In the genomic region with DNA sequence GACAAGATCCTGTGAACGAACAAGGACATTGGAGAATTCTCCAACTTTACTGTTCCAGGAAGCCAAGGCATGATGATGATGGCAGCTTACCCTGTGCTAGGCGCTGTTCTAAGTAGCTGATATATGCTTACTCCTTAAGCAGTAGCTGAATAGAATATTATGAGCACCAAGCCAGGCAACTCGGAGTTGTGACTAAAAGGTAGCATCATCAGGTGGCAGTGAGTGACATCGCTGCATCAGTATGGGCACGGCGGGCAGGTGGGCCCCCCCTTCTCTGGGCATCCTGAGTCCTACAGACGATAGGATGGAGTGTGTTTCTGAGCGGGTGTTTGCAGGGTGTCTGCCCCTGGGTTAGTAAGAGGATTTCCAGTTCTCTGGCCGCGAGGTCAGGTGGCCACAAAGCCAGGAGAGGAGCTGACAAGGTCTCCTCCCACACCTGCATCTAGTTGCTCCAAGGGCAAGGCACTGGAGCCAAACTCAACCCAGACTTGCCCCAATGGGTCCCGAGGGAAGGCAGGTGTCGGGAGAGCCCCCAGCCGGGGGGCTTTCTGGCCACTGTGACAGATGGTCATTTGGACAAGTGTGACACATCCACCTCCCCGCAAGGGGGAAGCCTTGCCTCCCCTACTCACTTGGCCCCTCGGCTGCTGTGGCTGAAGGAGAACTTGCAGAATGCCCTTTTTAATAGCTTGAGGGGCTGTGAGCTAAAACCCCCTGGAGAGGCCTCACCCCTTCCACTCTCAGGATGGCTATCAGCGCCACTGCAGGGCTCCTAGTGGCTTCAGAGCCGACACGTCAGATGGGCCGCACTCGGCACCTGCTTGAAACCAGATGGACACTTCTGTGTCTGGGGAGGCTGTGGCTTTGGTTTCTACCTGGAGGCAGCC, we compare ENCODE assay signal across 1 cellular context.
TF ChIP-seq lines count a peak whose summit lies in the region.

No MANE protein-coding gene starts in this region.

TF ChIP-seq in SK-N-SH, 30 proteins besides CTCF, POLR2A, EP300 and RAD21 (continued from another document):
- TF ChIP-seq EZH2phosphoT487 (IDR thresholded peaks at IDR 0.05; ENCODE audit: borderline replicate concordance, low read depth): no peak
- TF ChIP-seq FOXJ3 (CRISPR knock-in tag; IDR thresholded peaks at IDR 0.05): no peak
- TF ChIP-seq, protein P1, sequence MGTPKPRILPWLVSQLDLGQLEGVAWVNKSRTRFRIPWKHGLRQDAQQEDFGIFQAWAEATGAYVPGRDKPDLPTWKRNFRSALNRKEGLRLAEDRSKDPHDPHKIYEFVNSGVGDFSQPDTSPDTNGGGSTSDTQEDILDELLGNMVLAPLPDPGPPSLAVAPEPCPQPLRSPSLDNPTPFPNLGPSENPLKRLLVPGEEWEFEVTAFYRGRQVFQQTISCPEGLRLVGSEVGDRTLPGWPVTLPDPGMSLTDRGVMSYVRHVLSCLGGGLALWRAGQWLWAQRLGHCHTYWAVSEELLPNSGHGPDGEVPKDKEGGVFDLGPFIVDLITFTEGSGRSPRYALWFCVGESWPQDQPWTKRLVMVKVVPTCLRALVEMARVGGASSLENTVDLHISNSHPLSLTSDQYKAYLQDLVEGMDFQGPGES (IDR thresholded peaks at IDR 0.05; ENCODE audit: low read depth, low read length): no peak
- TF ChIP-seq NRF1 (IDR thresholded peaks at IDR 0.05; ENCODE audit: low read depth, low read length): no peak
- no peak for TF ChIP-seq GABPA (IDR thresholded peaks at IDR 0.05; ENCODE audit: low read depth)
- TF ChIP-seq RFX5 (IDR thresholded peaks at IDR 0.05; ENCODE audit: low read length): no peak
- TF ChIP-seq, protein P2, sequence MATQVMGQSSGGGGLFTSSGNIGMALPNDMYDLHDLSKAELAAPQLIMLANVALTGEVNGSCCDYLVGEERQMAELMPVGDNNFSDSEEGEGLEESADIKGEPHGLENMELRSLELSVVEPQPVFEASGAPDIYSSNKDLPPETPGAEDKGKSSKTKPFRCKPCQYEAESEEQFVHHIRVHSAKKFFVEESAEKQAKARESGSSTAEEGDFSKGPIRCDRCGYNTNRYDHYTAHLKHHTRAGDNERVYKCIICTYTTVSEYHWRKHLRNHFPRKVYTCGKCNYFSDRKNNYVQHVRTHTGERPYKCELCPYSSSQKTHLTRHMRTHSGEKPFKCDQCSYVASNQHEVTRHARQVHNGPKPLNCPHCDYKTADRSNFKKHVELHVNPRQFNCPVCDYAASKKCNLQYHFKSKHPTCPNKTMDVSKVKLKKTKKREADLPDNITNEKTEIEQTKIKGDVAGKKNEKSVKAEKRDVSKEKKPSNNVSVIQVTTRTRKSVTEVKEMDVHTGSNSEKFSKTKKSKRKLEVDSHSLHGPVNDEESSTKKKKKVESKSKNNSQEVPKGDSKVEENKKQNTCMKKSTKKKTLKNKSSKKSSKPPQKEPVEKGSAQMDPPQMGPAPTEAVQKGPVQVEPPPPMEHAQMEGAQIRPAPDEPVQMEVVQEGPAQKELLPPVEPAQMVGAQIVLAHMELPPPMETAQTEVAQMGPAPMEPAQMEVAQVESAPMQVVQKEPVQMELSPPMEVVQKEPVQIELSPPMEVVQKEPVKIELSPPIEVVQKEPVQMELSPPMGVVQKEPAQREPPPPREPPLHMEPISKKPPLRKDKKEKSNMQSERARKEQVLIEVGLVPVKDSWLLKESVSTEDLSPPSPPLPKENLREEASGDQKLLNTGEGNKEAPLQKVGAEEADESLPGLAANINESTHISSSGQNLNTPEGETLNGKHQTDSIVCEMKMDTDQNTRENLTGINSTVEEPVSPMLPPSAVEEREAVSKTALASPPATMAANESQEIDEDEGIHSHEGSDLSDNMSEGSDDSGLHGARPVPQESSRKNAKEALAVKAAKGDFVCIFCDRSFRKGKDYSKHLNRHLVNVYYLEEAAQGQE (IDR thresholded peaks at IDR 0.05; ENCODE audit: low read depth, low read length): no peak
- no peak for TF ChIP-seq POLR2AphosphoS5 (IDR thresholded peaks at IDR 0.05; ENCODE audit: low read depth, low read length)
